8 cellular contexts compared by ENCODE assay signal in the genomic region with DNA sequence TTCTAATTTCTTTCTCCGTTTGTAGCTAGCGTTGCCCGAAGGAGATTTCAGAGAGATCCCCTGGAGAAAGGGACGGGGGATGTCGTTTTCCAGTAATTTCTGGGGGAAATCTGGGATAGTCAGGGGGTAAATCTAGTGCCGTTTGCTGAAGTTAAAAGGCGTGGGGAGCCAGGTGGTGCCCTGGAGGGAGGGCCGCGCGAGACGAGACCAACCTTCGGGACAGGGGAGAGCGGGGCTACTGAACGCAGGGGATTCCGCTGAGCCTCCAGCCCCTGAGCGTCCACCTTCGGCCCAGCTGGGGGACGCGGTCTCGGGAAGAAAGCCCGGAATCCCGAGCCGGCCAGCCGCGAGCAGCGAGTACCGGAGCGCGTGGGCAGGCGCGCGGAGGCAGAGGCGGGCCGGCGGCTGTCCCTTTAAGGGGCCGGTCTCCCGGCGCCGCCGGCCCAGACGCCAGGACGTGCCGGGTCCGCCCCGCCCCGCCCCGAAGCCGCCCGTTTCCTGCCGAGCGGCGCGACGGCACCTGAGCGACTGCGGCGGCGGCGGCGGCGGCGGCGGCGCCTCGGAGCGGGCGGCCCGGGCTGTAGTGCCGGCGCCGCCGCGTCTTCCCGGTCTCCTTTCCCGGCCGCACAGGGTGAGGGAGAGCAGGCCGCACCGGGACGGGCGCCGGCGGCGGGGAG. TPM values are rescaled to one million over a fixed set of nuclear protein-coding genes. Genes with fewer than 3 reads are reported as not detected.
DNase-seq lines count a peak whose midpoint lies in the region; ATAC-seq and TF ChIP-seq lines count a peak whose summit lies in the region.

Gene KTN1, plus strand, starts transcription at position 484 of the 677 bp plus-strand sequence. CDS start 31,842 bp downstream, outside the sequence.

- peak within 1 kb of the TSS; percentile 85 for H3K9ac ChIP-seq in NT2/D1 (ENCODE audit: insufficient read length, low read depth)

- no peak for TF ChIP-seq CTCF in CD4-positive, alpha-beta T cell (IDR thresholded peaks at IDR 0.05)
- no peak for TF ChIP-seq CTCF in mesothelial cell of epicardium (IDR thresholded peaks at IDR 0.05; ENCODE audit: unreplicated experiment)

- DNase-seq in CD4-positive, alpha-beta T cell, result peak; percentile 70 to 86 (median 78)
- DNase-seq in NT2/D1 (ENCODE audit: low read depth, low spot score), result peak; percentile 35
- DNase-seq in activated CD8-positive, alpha-beta memory T cell treated with anti-CD3 and anti-CD28 coated beads, Interleukin-2, amount 50 U/mL, for 1 hour (ENCODE audit: extremely low read depth), result peak; percentile 43
- DNase-seq in mesothelial cell of epicardium (ENCODE audit: low spot score in 2 of 2, unreplicated experiment in 2 of 2), result peak; percentile 66 to 81
- DNase-seq in stimulated activated CD8-positive, alpha-beta memory T cell treated with anti-CD3 and anti-CD28 coated beads, Interleukin-15, amount 100 ng/mL, for 48 hours (ENCODE audit: low read depth in 2 of 2), result peak; percentile 79 to 83

- H3K27me3 ChIP-seq in CD4-positive, alpha-beta T cell (ENCODE audit: control insufficient read depth, insufficient read depth, low read length), result no peaks in the 10 kb centered on the region
- H3K27me3 ChIP-seq in NT2/D1 (ENCODE audit: insufficient read depth, insufficient read length), result no peaks in the 10 kb centered on the region

- no peaks in the 10 kb centered on the region for H3K9me3 Mint-ChIP-seq in CD4-positive, alpha-beta T cell
- no peaks in the 10 kb centered on the region for H3K9me3 Mint-ChIP-seq in mesothelial cell of epicardium

- H3K4me3 ChIP-seq in NT2/D1 (ENCODE audit: insufficient read length, low read depth), result peak within 1 kb of the TSS; percentile 77

- in situ Hi-C loops in endometrial microvascular endothelial cells (cut with HindIII; ENCODE audit: inconsistent ontology term, low pct_unique_long_range_greater_than_20kb, low sequenced_read_pairs), result no loop called here

- peak within 1 kb of the TSS; percentile 82 for H3K27ac ChIP-seq in CD4-positive, alpha-beta T cell (ENCODE audit: low read depth, low read length)

- POLR2A ChIA-PET in CD4-positive, alpha-beta T cell (lab: Charles Lee), result interaction anchor here (0.6 to 0.9 kb wide), 4 partner anchors 16 to 1013 kb away, joined by 3 to 4 read pairs (median 3); no protein-coding TSS in a partner anchor

- peak within 1 kb of the TSS; percentile 92 for H3K27ac Mint-ChIP-seq in CD4-positive, alpha-beta T cell
- H3K27ac Mint-ChIP-seq in mesothelial cell of epicardium, result peak within 1 kb of the TSS; percentile 99

- no peaks in the 10 kb centered on the region for H3K9me3 ChIP-seq in CD4-positive, alpha-beta T cell (ENCODE audit: control insufficient read depth, low read length)
- no peaks in the 10 kb centered on the region for H3K9me3 ChIP-seq in NT2/D1 (ENCODE audit: insufficient read depth, low read length)

- peak; percentile 87 for ATAC-seq in CD4-positive, alpha-beta T cell (ENCODE audit: poor library complexity)
- peak; percentile 81 for ATAC-seq in GM19438 (IDR thresholded peaks at IDR 0.05; ENCODE audit: low read depth, unreplicated experiment)
- ATAC-seq in HG03571 (IDR thresholded peaks at IDR 0.05; ENCODE audit: unreplicated experiment), result peak; percentile 79

- H3K4me3 Mint-ChIP-seq in CD4-positive, alpha-beta T cell, result peak within 1 kb of the TSS; percentile 98
- peak within 1 kb of the TSS; percentile 97 for H3K4me3 Mint-ChIP-seq in mesothelial cell of epicardium

- peaks cover 13% of the 10 kb centered on the region for H3K36me3 ChIP-seq in NT2/D1 (ENCODE audit: insufficient read depth, insufficient read length, low read length)

- no peaks in the 10 kb centered on the region for H3K4me1 ChIP-seq in NT2/D1 (ENCODE audit: insufficient read depth, insufficient read length)

- CTCF ChIA-PET in CD4-positive, alpha-beta T cell (lab: Charles Lee), result no interaction called here

- H3K27me3 Mint-ChIP-seq in CD4-positive, alpha-beta T cell, result no peaks in the 10 kb centered on the region
- no peaks in the 10 kb centered on the region for H3K27me3 Mint-ChIP-seq in mesothelial cell of epicardium (ENCODE audit: low read depth)

- intact Hi-C loops in CD4-positive, alpha-beta T cell (cut with DNase I, micrococcal nuclease), result loop anchor here (5.0 to 10.0 kb wide), 13 partner anchors 37 to 1807 kb away; partner anchors contain the start of genes AP5M1 (in 1 of the 2), DLGAP5 (in 1 of the 2), EXOC5 (in 1 of the 2) and FBXO34 (in 1 of the 2)

- peaks cover 28% of the 10 kb centered on the region for H3K4me1 Mint-ChIP-seq in CD4-positive, alpha-beta T cell (ENCODE audit: low read depth)
- H3K4me1 Mint-ChIP-seq in mesothelial cell of epicardium, result peaks cover 36% of the 10 kb centered on the region

- peaks cover 10% of the 10 kb centered on the region for H3K36me3 Mint-ChIP-seq in CD4-positive, alpha-beta T cell (ENCODE audit: low read depth)
- H3K36me3 Mint-ChIP-seq in mesothelial cell of epicardium, result no peaks in the 10 kb centered on the region

RNA-seq across cellular contexts. Expression of gene KTN1, which starts in this region (rescaled TPM):
- total RNA-seq in CD4-positive, alpha-beta T cell, result 10 to 100 TPM; 59.9 to 68.4 TPM
- total RNA-seq in endometrial microvascular endothelial cells (ENCODE audit: inconsistent ontology term) (84.7 TPM), mesothelial cell of epicardium (148 to 157 TPM (median 153 TPM) in 3 replicates)

Comparison
In these comparisons a context has a peak if more than half of its experiments do, and no peak if none do; other contexts are left out.
1. Peak in every context shown above with its lines: DNase-seq, ATAC-seq, H3K4me3 ChIP-seq and H3K27ac ChIP-seq.